16 cellular contexts compared by ENCODE assay signal in the genomic region with DNA sequence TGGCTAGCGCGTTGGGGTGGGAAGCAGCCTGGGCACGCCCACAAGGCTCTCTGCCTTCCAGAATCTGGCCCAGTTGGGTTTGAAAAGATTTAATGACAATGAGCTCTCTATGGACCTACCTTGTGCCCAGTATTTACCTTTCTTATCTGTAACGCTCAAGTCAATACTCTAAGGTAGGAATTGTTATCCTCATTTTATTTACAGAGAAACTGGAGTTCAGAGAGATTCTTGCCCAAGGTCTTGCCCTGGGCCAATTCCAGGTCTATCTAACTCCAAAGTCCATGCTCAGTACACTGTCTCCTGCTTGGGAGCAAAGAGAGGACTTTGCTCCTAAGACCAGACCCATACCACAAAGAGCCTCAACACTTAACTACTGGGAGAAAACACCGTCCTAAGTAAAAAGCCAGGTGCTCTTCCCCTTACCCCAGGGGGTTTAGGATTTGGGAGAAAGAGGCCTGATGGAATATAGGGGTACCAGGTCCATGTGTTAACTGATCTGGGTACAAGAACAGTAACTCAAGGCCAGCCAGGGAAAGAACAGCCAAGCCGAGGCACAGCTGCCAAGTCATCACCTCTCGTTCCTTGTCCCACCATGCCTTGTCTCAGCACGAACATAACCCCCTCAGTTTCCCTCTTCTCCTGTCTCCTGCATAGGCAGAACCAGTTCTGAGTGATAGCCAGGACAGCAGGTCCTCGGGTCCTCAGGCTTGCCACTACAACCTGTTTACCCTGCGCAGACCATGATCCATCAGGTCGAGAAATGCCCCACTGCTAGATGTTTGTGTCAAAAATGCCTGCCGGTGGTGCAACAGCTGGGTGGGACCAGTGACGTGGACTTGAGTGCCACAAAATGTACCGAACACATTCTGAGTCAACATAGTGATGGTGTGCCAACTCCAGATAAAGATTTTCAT. TPM values are rescaled to one million over a fixed set of nuclear protein-coding genes. Genes with fewer than 3 reads are reported as not detected.
A peak's percentile ranks its signal among the peaks of the same experiment; 100 is the strongest.
DNase-seq lines count a peak whose midpoint lies in the region; ATAC-seq and TF ChIP-seq lines count a peak whose summit lies in the region.
"Had no signal": no experiment of that assay in that cellular context is flagged by ENCODE, and none has a peak within 500 bp of the region (broad histone marks: within the 10 kb centered on the region; RNA-seq: fewer than 3 reads in every experiment).

No MANE protein-coding gene starts in this region.

- no peak overlapping the region for H3K27ac ChIP-seq in foreskin keratinocyte
- H3K27ac ChIP-seq in psoas muscle = no peak overlapping the region
- H3K27ac ChIP-seq in aorta (ENCODE audit: low read depth in 1 of 2, low read length in 2 of 2) = no peak overlapping the region
- no peak overlapping the region for H3K27ac ChIP-seq in ovary
- H3K27ac ChIP-seq: thoracic aorta had no signal

- DNase-seq in Caco-2 (peak; percentile 94 to 96), amniotic epithelial cell (ENCODE audit: low read depth) (peak; percentile 83), foreskin keratinocyte (no peak), psoas muscle (no peak), aorta (no peak), BE2C (no peak), ovary (no peak)
- no peak for DNase-seq in activated CD4-positive, alpha-beta T cell treated with anti-CD3 and anti-CD28 coated beads for 1 hour
- DNase-seq: activated naive CD4-positive, alpha-beta T cell treated with anti-CD3 and anti-CD28 coated beads for 36 hours; caudate nucleus; SK-N-SH; stimulated activated CD4-positive, alpha-beta T cell treated with anti-CD3 and anti-CD28 coated beads, Interleukin-15, amount 100 ng/mL, for 24 hours had no signal

- intact Hi-C loops in Caco-2 (cut with micrococcal nuclease; ENCODE audit: unreplicated experiment) (loop anchor here (1.0 to 2.0 kb wide), 5 partner anchors 16 to 264 kb away; partner anchors contain the start of genes APOA1 and APOC3), psoas muscle (cut with DNase I) (no loop called here), aorta (cut with DNase I) (no loop called here), ovary (cut with DNase I) (no loop called here)

- H3K27ac Mint-ChIP-seq in Caco-2 (ENCODE audit: unreplicated experiment) = peak overlapping the region; percentile 98
- H3K27ac Mint-ChIP-seq: activated naive CD4-positive, alpha-beta T cell treated with anti-CD3 and anti-CD28 coated beads for 36 hours; memory B cell had no signal

- peak; percentile 29 for ATAC-seq in foreskin keratinocyte
- ATAC-seq in psoas muscle = peak in 3 of 4 donors; percentile 58 to 71 (median 59)
- no peak for ATAC-seq in aorta (ENCODE audit: low FRiP score)

- H3K27me3 ChIP-seq in Caco-2 (replicated peaks; ENCODE audit: control insufficient read depth, insufficient read depth, low read length) = no peaks in the 10 kb centered on the region
- peaks cover 16% of the 10 kb centered on the region for H3K27me3 ChIP-seq in foreskin keratinocyte
- H3K27me3 ChIP-seq in psoas muscle (ENCODE audit: insufficient read depth in 3 of 3, low read length in 2 of 3) = no peaks in the 10 kb centered on the region
- H3K27me3 ChIP-seq in aorta (ENCODE audit: control insufficient read depth in 1 of 2, insufficient read depth in 2 of 2, low read length in 1 of 2) = no peaks in the 10 kb centered on the region
- H3K27me3 ChIP-seq in BE2C = no peaks in the 10 kb centered on the region
- H3K27me3 ChIP-seq in ovary = no peaks in the 10 kb centered on the region

- H3K36me3 Mint-ChIP-seq in Caco-2 (ENCODE audit: insufficient read depth, unreplicated experiment) = peaks cover 23% of the 10 kb centered on the region
- H3K36me3 Mint-ChIP-seq: memory B cell had no signal

- BruUV-seq in Caco-2 (replicated peaks; lab: Mats Ljungman, UMichigan) = TSS peak; percentile 91

- 67 to 69% (median 68%) methylated on average over 14 of the region's 14 CpGs for WGBS in psoas muscle, 3 donors
- 75 to 79% methylated on average over 14 of the region's 14 CpGs for WGBS in aorta, 2 donors
- 77 to 79% (median 79%) methylated on average over 14 of the region's 14 CpGs for WGBS in ovary, 3 donors

- TF ChIP-seq EP300 in ovary (IDR thresholded peaks at IDR 0.05) = no peak

- POLR2A ChIA-PET in Caco-2 (lab: Charles Lee) = interaction anchor here (0.6 to 1.5 kb wide), 10 partner anchors 15 to 365 kb away, joined by 3 to 11 read pairs (median 4); partner anchors contain the start of genes APOA1, APOA4, APOC3 and ZPR1

- H3K9me3 Mint-ChIP-seq in Caco-2 (ENCODE audit: unreplicated experiment) = peaks cover 12% of the 10 kb centered on the region
- H3K9me3 Mint-ChIP-seq: activated naive CD4-positive, alpha-beta T cell treated with anti-CD3 and anti-CD28 coated beads for 36 hours; memory B cell had no signal

- no peak for TF ChIP-seq CTCF in Caco-2 (IDR thresholded peaks at IDR 0.05; ENCODE audit: insufficient read depth in 1 of 2, low read depth in 1 of 2, low read length in 1 of 2, severe bottlenecking in 1 of 2, unreplicated experiment in 1 of 2)
- no peak for TF ChIP-seq CTCF in foreskin keratinocyte (conservative IDR thresholded peaks at IDR 0.05)
- TF ChIP-seq CTCF in psoas muscle (IDR thresholded peaks at IDR 0.05) = no peak
- TF ChIP-seq CTCF in BE2C (IDR thresholded peaks at IDR 0.05; ENCODE audit: low read depth, low read length) = no peak
- no peak for TF ChIP-seq CTCF in ovary (IDR thresholded peaks at IDR 0.05)

- peaks cover 68% of the 10 kb centered on the region for H3K4me1 Mint-ChIP-seq in Caco-2 (ENCODE audit: low read depth, unreplicated experiment)
- H3K4me1 Mint-ChIP-seq: memory B cell had no signal

- H3K4me1 ChIP-seq in Caco-2 (peaks cover 70% of the 10 kb centered on the region), foreskin keratinocyte (no peaks in the 10 kb centered on the region), psoas muscle (no peaks in the 10 kb centered on the region), aorta (ENCODE audit: control insufficient read depth in 1 of 2, insufficient read depth in 2 of 2, low read length in 2 of 2) (no peaks in the 10 kb centered on the region), BE2C (no peaks in the 10 kb centered on the region), ovary (ENCODE audit: insufficient read depth) (no peaks in the 10 kb centered on the region)

- H3K4me3 ChIP-seq in Caco-2 (ENCODE audit: low read depth, low read length) (0 out of 2 replicates have a peak overlapping the region, but pooled peaks have one; percentile 4), psoas muscle (no peak overlapping the region), aorta (ENCODE audit: low read length in 2 of 2) (no peak overlapping the region), BE2C (ENCODE audit: low read depth, low read length) (no peak overlapping the region), ovary (no peak overlapping the region)
- H3K4me3 ChIP-seq: thoracic aorta had no signal

- no peaks in the 10 kb centered on the region; the same call in 1 of the 2 replicates for H3K9me3 ChIP-seq in Caco-2
- H3K9me3 ChIP-seq in psoas muscle = no peaks in the 10 kb centered on the region
- peaks cover 2% of the 10 kb centered on the region for H3K9me3 ChIP-seq in aorta (ENCODE audit: control insufficient read depth, low read length)
- H3K9me3 ChIP-seq in BE2C = no peaks in the 10 kb centered on the region
- H3K9me3 ChIP-seq in ovary = no peaks in the 10 kb centered on the region
- H3K9me3 ChIP-seq: SK-N-SH, thoracic aorta had no signal

- H3K4me3 Mint-ChIP-seq in Caco-2 (ENCODE audit: unreplicated experiment) = peak overlapping the region; percentile 67
- H3K4me3 Mint-ChIP-seq: activated naive CD4-positive, alpha-beta T cell treated with anti-CD3 and anti-CD28 coated beads for 36 hours; memory B cell had no signal

- H3K36me3 ChIP-seq in Caco-2 (ENCODE audit: control insufficient read depth, insufficient read depth, low read length) (no peaks in the 10 kb centered on the region), psoas muscle (ENCODE audit: insufficient read depth in 1 of 2, low read depth in 1 of 2) (no peaks in the 10 kb centered on the region), aorta (ENCODE audit: control insufficient read depth in 1 of 2, insufficient read depth in 2 of 2, low read length in 1 of 2) (no peaks in the 10 kb centered on the region), BE2C (no peaks in the 10 kb centered on the region), ovary (no peaks in the 10 kb centered on the region)
- H3K36me3 ChIP-seq: thoracic aorta had no signal

- H3K27me3 Mint-ChIP-seq in Caco-2 (ENCODE audit: insufficient read depth, unreplicated experiment) = no peaks in the 10 kb centered on the region

- CTCF ChIA-PET in Caco-2 (lab: Charles Lee) = interaction anchor here (0.5 to 1.8 kb wide), 12 partner anchors 15 to 116 kb away, joined by 3 to 29 read pairs (median 4); partner anchors contain the start of genes APOA1, APOA5, APOC3 and ZPR1

- TF ChIP-seq POLR2A in ovary (IDR thresholded peaks at IDR 0.05) = no peak

RNA-seq across cellular contexts. Expression of gene APOA4, which starts 14.6 kb away (rescaled TPM):
- 1.8 and 3.3 TPM in 2 replicates for total RNA-seq in Caco-2 (2022)
- total RNA-seq in foreskin keratinocyte = not detected in 2 replicates
- polyA plus RNA-seq in foreskin keratinocyte = not detected in 2 replicates
- under 1 TPM in 1 of 4 donors, not detected in 3; 0.50 TPM for total RNA-seq in psoas muscle
- 1 to 10 TPM in 1 of 3 donors, under 1 TPM in 1, not detected in 1; 0.44 to 6.0 TPM for polyA plus RNA-seq in psoas muscle
- not detected for total RNA-seq in aorta
- polyA plus RNA-seq in aorta = 100 to 1,000 TPM in 1 of 2 donors, under 1 TPM in 1; 0.64 to 457 TPM
- polyA plus RNA-seq in BE2C (2012; ENCODE audit: insufficient read depth, insufficient read length, low read depth) = not detected
- total RNA-seq in ovary = 10 to 100 TPM in 1 of 7 donors, not detected in 6; 41.7 TPM
- under 1 TPM in 1 of 2 donors, not detected in 1; 0.19 TPM for polyA plus RNA-seq in ovary
- total RNA-seq: activated naive CD4-positive, alpha-beta T cell treated with anti-CD3 and anti-CD28 coated beads for 36 hours; osteocyte had no signal
- polyA plus RNA-seq: BJ, SK-N-SH had no signal

RNA-seq across cellular contexts. Expression of gene APOA5, which starts 16.8 kb away (rescaled TPM):
- total RNA-seq in Caco-2 (2022) (1.5 and 2.5 TPM in 2 replicates), foreskin keratinocyte (not detected in 2 replicates), psoas muscle (not detected), aorta (not detected), ovary (under 1 TPM in 2 of 7 donors, not detected in 5; 0.35 to 0.43 TPM)
- polyA plus RNA-seq in foreskin keratinocyte (not detected in 2 replicates), psoas muscle (under 1 TPM in 1 of 3 donors, not detected in 2; 0.05 TPM), aorta (not detected), ovary (not detected)
- polyA plus RNA-seq in BE2C (2012; ENCODE audit: insufficient read depth, insufficient read length, low read depth) = 0.31 TPM
- total RNA-seq: activated naive CD4-positive, alpha-beta T cell treated with anti-CD3 and anti-CD28 coated beads for 36 hours; osteocyte; thoracic aorta had no signal
- polyA plus RNA-seq: BJ, SK-N-SH had no signal

RNA-seq across cellular contexts. Expression of gene ZPR1, which starts 20.7 kb away (rescaled TPM):
- total RNA-seq in Caco-2 (2022) (168 and 194 TPM in 2 replicates), foreskin keratinocyte (59.8 and 63.0 TPM in 2 replicates), psoas muscle (10 to 100 TPM; 41.4 to 63.2 (median 56.1) TPM), aorta (10 to 100 TPM; 31.5 to 48.2 TPM), ovary (10 to 100 TPM; 12.0 to 68.7 (median 37.0) TPM)
- polyA plus RNA-seq in foreskin keratinocyte (49.1 and 55.8 TPM in 2 replicates), psoas muscle (10 to 100 TPM; 40.1 to 98.6 (median 70.2) TPM), aorta (10 to 100 TPM; 19.2 to 21.2 TPM), ovary (10 to 100 TPM; 17.8 to 58.3 TPM)
- 95.7 TPM for polyA plus RNA-seq in BE2C (2012; ENCODE audit: insufficient read depth, insufficient read length, low read depth)

RNA-seq across cellular contexts. Expression of gene APOC3, which starts 21.2 kb away (rescaled TPM):
- total RNA-seq in Caco-2 (2022) (103 and 128 TPM in 2 replicates), foreskin keratinocyte (not detected in 2 replicates), psoas muscle (under 1 TPM in 1 of 4 donors, not detected in 3; 0.46 TPM), aorta (not detected), ovary (10 to 100 TPM in 1 of 7 donors, 1 to 10 TPM in 2, not detected in 4; 2.7 to 18.0 (median 4.3) TPM)
- polyA plus RNA-seq in foreskin keratinocyte (not detected in 2 replicates), psoas muscle (1 to 10 TPM in 1 of 3 donors, under 1 TPM in 1, not detected in 1; 0.26 to 2.2 TPM), aorta (100 to 1,000 TPM in 1 of 2 donors, not detected in 1; 335 TPM), ovary (not detected)
- polyA plus RNA-seq in BE2C (2012; ENCODE audit: insufficient read depth, insufficient read length, low read depth) = 1.3 TPM
- total RNA-seq: activated naive CD4-positive, alpha-beta T cell treated with anti-CD3 and anti-CD28 coated beads for 36 hours; osteocyte; thoracic aorta had no signal
- polyA plus RNA-seq: BJ, SK-N-SH had no signal

RNA-seq across cellular contexts. Expression of gene APOA1, which starts 28.9 kb away (rescaled TPM):
- 872 and 913 TPM in 2 replicates for total RNA-seq in Caco-2 (2022)
- total RNA-seq in foreskin keratinocyte = not detected in 2 replicates
- not detected in 2 replicates for polyA plus RNA-seq in foreskin keratinocyte
- total RNA-seq in psoas muscle = under 1 TPM in 3 of 4 donors, not detected in 1; 0.30 to 0.58 (median 0.30) TPM
- polyA plus RNA-seq in psoas muscle = 1 to 10 TPM in 1 of 3 donors, under 1 TPM in 2; 0.44 to 4.9 (median 0.46) TPM
- not detected for total RNA-seq in aorta
- polyA plus RNA-seq in aorta = 100 to 1,000 TPM in 1 of 2 donors, 1 to 10 TPM in 1; 1.2 to 416 TPM
- polyA plus RNA-seq in BE2C (2012; ENCODE audit: insufficient read depth, insufficient read length, low read depth) = 1.1 TPM
- total RNA-seq in ovary = 10 to 100 TPM in 5 of 7 donors, 1 to 10 TPM in 2; 5.3 to 39.9 (median 19.0) TPM
- 10 to 100 TPM; 10.8 to 42.8 TPM for polyA plus RNA-seq in ovary
- total RNA-seq: activated naive CD4-positive, alpha-beta T cell treated with anti-CD3 and anti-CD28 coated beads for 36 hours; osteocyte; thoracic aorta had no signal
- polyA plus RNA-seq: BJ had no signal

Comparison
In these comparisons a context has a peak if more than half of its experiments do, and no peak if none do; other contexts are left out.
1. DNase-seq: peak in Caco-2 (2 of 2) and amniotic epithelial cell (single experiment); none in foreskin keratinocyte (0 of 2), psoas muscle (0 of 2), activated CD4-positive, alpha-beta T cell treated with anti-CD3 and anti-CD28 coated beads for 1 hour (single experiment), aorta (0 of 2), BE2C (single experiment) and ovary (0 of 5).